8 cellular contexts compared by ENCODE assay signal in genomic region chr19:38736413-38737280, GRCh38. TPM values are rescaled to one million over a fixed set of nuclear protein-coding genes. Genes with fewer than 3 reads are reported as not detected.
DNase-seq lines count a peak whose midpoint lies in the region; ATAC-seq and TF ChIP-seq lines count a peak whose summit lies in the region.

No MANE protein-coding gene starts in this region.

- TF ChIP-seq CTCF in Panc1 (IDR thresholded peaks at IDR 0.05): no peak

- ATAC-seq in Panc1 (no peak; the same call in 1 of the 2 replicates), GM19035 (IDR thresholded peaks at IDR 0.05; ENCODE audit: unreplicated experiment) (no peak)

- in situ Hi-C loops in Panc1 (cut with HindIII; ENCODE audit: low pct_unique_long_range_greater_than_20kb, low sequenced_read_pairs): no loop called here

- no peak overlapping the region for H3K9ac ChIP-seq in iPS-15b (ENCODE audit: low read depth, low read length)

- H3K36me3 ChIP-seq in Panc1 (ENCODE audit: control insufficient read depth, insufficient read depth, low read length) (peaks cover 1% of the 10 kb centered on the region; the same call in 1 of the 2 replicates), iPS-15b (ENCODE audit: control insufficient read depth, insufficient read depth, low read length) (no peaks in the 10 kb centered on the region)

- no peaks in the 10 kb centered on the region for H3K27me3 ChIP-seq in Panc1 (ENCODE audit: control insufficient read depth, insufficient read depth, low read length)
- H3K27me3 ChIP-seq in iPS-15b (ENCODE audit: control insufficient read depth, insufficient read depth, low read length): peaks cover 8% of the 10 kb centered on the region

- H3K27ac ChIP-seq in Panc1 (ENCODE audit: low read length): peak overlapping the region; percentile 32

- BruUV-seq in Panc1 (replicated peaks; lab: Mats Ljungman, UMichigan): no TSS peak

- H3K9me3 ChIP-seq in Panc1 (ENCODE audit: control insufficient read depth, insufficient read depth, low read depth, low read length) (no peaks in the 10 kb centered on the region), iPS-15b (ENCODE audit: control insufficient read depth, insufficient read depth, low read length) (no peaks in the 10 kb centered on the region)

- H3K4me1 ChIP-seq in Panc1 (ENCODE audit: control insufficient read depth, insufficient read depth, low read length) (peaks cover 37% of the 10 kb centered on the region), iPS-15b (ENCODE audit: control insufficient read depth, insufficient read depth, low read length) (peaks cover 4% of the 10 kb centered on the region)

- peaks cover 3% of the 10 kb centered on the region for H3K27me3 Mint-ChIP-seq in activated naive CD4-positive, alpha-beta T cell treated with anti-CD3 and anti-CD28 coated beads, Interleukin-2, amount 50 U/mL, for 24 hours

- DNase-seq in NCI-H1417 (lab: John Stamatoyannopoulos, UW): peak; percentile 27 to 73 (median 57)
- no peak for DNase-seq in NCI-H1417 treated with DMSO at 0.1 percent for 48 hours (lab: John Stamatoyannopoulos, UW)
- DNase-seq in Panc1 (ENCODE audit: low read depth, low spot score): no peak
- DNase-seq in stimulated activated CD4-positive, alpha-beta T cell treated with anti-CD3 and anti-CD28 coated beads, Interleukin-2, amount 100 ng/mL, for 4 hours (ENCODE audit: low read depth): peak; percentile 64
- DNase-seq in COLO829 (ENCODE audit: low spot score): no peak

- CTCF ChIA-PET in Panc1 (lab: Charles Lee): interaction anchor here (0.5 kb wide), 1 partner anchor 9 kb away, joined by 3 read pairs; no protein-coding TSS in a partner anchor

- intact Hi-C loops in Panc1 (cut with micrococcal nuclease; ENCODE audit: unreplicated experiment): no loop called here

- H3K9me3 Mint-ChIP-seq in activated naive CD4-positive, alpha-beta T cell treated with anti-CD3 and anti-CD28 coated beads, Interleukin-2, amount 50 U/mL, for 24 hours: no peaks in the 10 kb centered on the region

- POLR2A ChIA-PET in Panc1 (lab: Charles Lee): interaction anchor here (0.5 kb wide), 1 partner anchor 170 kb away, joined by 17 read pairs; no protein-coding TSS in a partner anchor

- H3K27ac Mint-ChIP-seq in activated naive CD4-positive, alpha-beta T cell treated with anti-CD3 and anti-CD28 coated beads, Interleukin-2, amount 50 U/mL, for 24 hours: no peak overlapping the region

- H3K36me3 Mint-ChIP-seq in activated naive CD4-positive, alpha-beta T cell treated with anti-CD3 and anti-CD28 coated beads, Interleukin-2, amount 50 U/mL, for 24 hours: no peaks in the 10 kb centered on the region

- H3K4me1 Mint-ChIP-seq in activated naive CD4-positive, alpha-beta T cell treated with anti-CD3 and anti-CD28 coated beads, Interleukin-2, amount 50 U/mL, for 24 hours: peaks cover 29% of the 10 kb centered on the region

- H3K4me3 Mint-ChIP-seq in activated naive CD4-positive, alpha-beta T cell treated with anti-CD3 and anti-CD28 coated beads, Interleukin-2, amount 50 U/mL, for 24 hours: peak overlapping the region; percentile 59

- H3K4me3 ChIP-seq in Panc1 (ENCODE audit: low read depth in 2 of 2, low read length in 2 of 2): peak overlapping the region; percentile 34 to 44
- peak overlapping the region; percentile 55 for H3K4me3 ChIP-seq in iPS-15b (ENCODE audit: low read depth, low read length)

RNA-seq across cellular contexts. Expression of gene CAPN12, which starts 7.6 kb away (rescaled TPM):
- total RNA-seq in Panc1 (2021; ENCODE audit: unreplicated experiment): 58.5 TPM
- polyA plus RNA-seq in Panc1 (2012; ENCODE audit: insufficient read length): 81.4 TPM

RNA-seq across cellular contexts. Expression of gene LGALS7, which starts 36.7 kb away (rescaled TPM):
- not detected for total RNA-seq in Panc1 (2021; ENCODE audit: unreplicated experiment)
- not detected for polyA plus RNA-seq in Panc1 (2012; ENCODE audit: insufficient read length)

RNA-seq across cellular contexts. Expression of gene LGALS7B, which starts 52.4 kb away (rescaled TPM):
- 3.6 TPM for total RNA-seq in Panc1 (2021; ENCODE audit: unreplicated experiment)
- polyA plus RNA-seq in Panc1 (2012; ENCODE audit: insufficient read length): 8.1 TPM

Comparison
In these comparisons a context has a peak if more than half of its experiments do, and no peak if none do; other contexts are left out.
1. DNase-seq: peak in NCI-H1417 (3 of 3) and stimulated activated CD4-positive, alpha-beta T cell treated with anti-CD3 and anti-CD28 coated beads, Interleukin-2, amount 100 ng/mL, for 4 hours (single experiment); none in NCI-H1417 treated with DMSO at 0.1 percent for 48 hours (single experiment), Panc1 (single experiment) and COLO829 (single experiment).